Comparison of ENCODE assay signal across 9 cellular contexts in the genomic region with DNA sequence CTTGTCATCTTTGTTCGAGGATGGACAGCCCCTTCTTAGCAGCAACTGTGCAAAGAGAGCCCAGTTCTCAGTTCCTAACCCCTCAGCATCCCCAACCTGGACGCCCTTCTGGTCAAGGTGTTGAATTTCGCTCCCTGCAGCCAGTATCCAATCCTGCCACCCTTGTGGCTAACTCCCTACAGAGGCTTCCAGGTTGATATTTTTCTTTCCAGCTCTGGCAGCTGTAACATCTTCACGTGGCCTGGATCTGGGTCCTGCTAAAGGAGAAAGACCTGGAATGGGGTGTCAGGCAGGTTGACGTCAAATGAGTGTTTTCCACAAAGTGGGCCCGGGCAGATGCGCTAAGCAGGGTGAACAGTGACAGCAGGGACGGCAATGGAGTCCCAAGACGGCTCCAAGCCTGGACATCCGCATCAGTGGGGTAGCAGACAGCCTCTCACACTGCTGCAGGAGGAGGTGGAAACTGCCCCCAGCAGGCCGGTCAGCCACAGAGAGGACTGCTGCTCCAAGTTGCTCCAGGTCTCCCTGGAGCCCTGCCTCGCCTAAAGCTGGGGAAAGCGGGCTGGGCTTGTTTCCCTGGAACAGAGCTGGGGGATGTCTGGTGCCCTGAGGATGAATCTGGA. TPM values are rescaled to one million over a fixed set of nuclear protein-coding genes. Genes with fewer than 3 reads are reported as not detected.
DNase-seq lines count a peak whose midpoint lies in the region; ATAC-seq, FAIRE-seq and TF ChIP-seq lines count a peak whose summit lies in the region.
"Had no signal": no experiment of that assay in that cellular context is flagged by ENCODE, and none has a peak within 500 bp of the region (broad histone marks: within the 10 kb centered on the region; RNA-seq: fewer than 3 reads in every experiment).

No MANE protein-coding gene starts in this region.

- H3K27me3 ChIP-seq in adipocyte (replicated peaks; ENCODE audit: control insufficient read depth, insufficient read depth, low read length) = peaks cover 23% of the 10 kb centered on the region
- H3K27me3 ChIP-seq in tibial artery = peaks cover 0 to 29% of the 10 kb centered on the region in 2 donors

- H3K4me1 ChIP-seq in adipocyte (ENCODE audit: control insufficient read depth, insufficient read depth, low read length) = peaks cover 33% of the 10 kb centered on the region
- peaks cover 0 to 42% (median 30%) of the 10 kb centered on the region in 4 donors for H3K4me1 ChIP-seq in tibial artery

- peak overlapping the region; percentile 86 for H3K4me3 Mint-ChIP-seq in activated CD8-positive, alpha-beta memory T cell treated with anti-CD3 and anti-CD28 coated beads, Interleukin-2, amount 10 ng/mL, durations not matched to agents 7 days and 5 days

- H3K4me1 Mint-ChIP-seq in activated CD8-positive, alpha-beta memory T cell treated with anti-CD3 and anti-CD28 coated beads, Interleukin-2, amount 10 ng/mL, durations not matched to agents 7 days and 5 days = peaks cover 39% of the 10 kb centered on the region

- H3K9ac ChIP-seq in adipocyte (ENCODE audit: low read length) = peak overlapping the region; percentile 95

- DNase-seq in activated CD8-positive, alpha-beta memory T cell treated with anti-CD3 and anti-CD28 coated beads, Interleukin-2, amount 10 ng/mL, durations not matched to agents 7 days and 5 days = peak; percentile 43
- DNase-seq in activated CD8-positive, alpha-beta memory T cell treated with anti-CD3 and anti-CD28 coated beads for 24 hours = no peak
- no peak for DNase-seq in adipocyte (ENCODE audit: low read depth)
- DNase-seq in left kidney (ENCODE audit: low read depth, low spot score) = peak; percentile 54
- no peak for DNase-seq in tibial artery
- DNase-seq in RCC 7860 (ENCODE audit: low spot score) = no peak
- no peak for DNase-seq in NCI-H1436 treated with DMSO at 0.1 percent for 48 hours (lab: John Stamatoyannopoulos, UW)

- CTCF ChIA-PET in activated CD8-positive, alpha-beta memory T cell treated with anti-CD3 and anti-CD28 coated beads, Interleukin-2, amount 10 ng/mL, durations not matched to agents 7 days and 5 days (lab: Charles Lee) = interaction anchor here (0.7 to 1.3 kb wide), 2 partner anchors 8 to 14 kb away, joined by 3 to 4 read pairs; no protein-coding TSS in a partner anchor

- peaks cover 20% of the 10 kb centered on the region for H3K36me3 ChIP-seq in adipocyte (ENCODE audit: control insufficient read depth, insufficient read depth, low read length, severe bottlenecking)
- H3K36me3 ChIP-seq in tibial artery = peaks cover 0 to 26% (median 11%) of the 10 kb centered on the region in 3 donors

- H3K9me3 ChIP-seq in adipocyte (ENCODE audit: control insufficient read depth, low read length) (no peaks in the 10 kb centered on the region), tibial artery (no peaks in the 10 kb centered on the region)

- peaks cover 29% of the 10 kb centered on the region for H3K36me3 Mint-ChIP-seq in activated CD8-positive, alpha-beta memory T cell treated with anti-CD3 and anti-CD28 coated beads, Interleukin-2, amount 10 ng/mL, durations not matched to agents 7 days and 5 days

- no peak for TF ChIP-seq CTCF in tibial artery (IDR thresholded peaks at IDR 0.05)

- H3K4me3 ChIP-seq in adipocyte (ENCODE audit: low read length) (peak overlapping the region; percentile 86), tibial artery (peak overlapping the region; percentile 95 to 98)

- H3K27ac ChIP-seq in tibial artery = peak overlapping the region; percentile 77 to 79

- ATAC-seq in activated CD8-positive, alpha-beta memory T cell treated with anti-CD3 and anti-CD28 coated beads, Interleukin-2, amount 10 ng/mL, durations not matched to agents 7 days and 5 days = no peak
- no peak for ATAC-seq in HG02642 (IDR thresholded peaks at IDR 0.05; ENCODE audit: poor library complexity, unreplicated experiment)

- H3K9me3 Mint-ChIP-seq in activated CD8-positive, alpha-beta memory T cell treated with anti-CD3 and anti-CD28 coated beads, Interleukin-2, amount 10 ng/mL, durations not matched to agents 7 days and 5 days (ENCODE audit: low read depth) = no peaks in the 10 kb centered on the region

- no peaks in the 10 kb centered on the region for H3K27me3 Mint-ChIP-seq in activated CD8-positive, alpha-beta memory T cell treated with anti-CD3 and anti-CD28 coated beads, Interleukin-2, amount 10 ng/mL, durations not matched to agents 7 days and 5 days

- intact Hi-C loops in tibial artery (cut with DNase I; ENCODE audit: low total_unique reads) = no loop called here

- H3K27ac Mint-ChIP-seq in activated CD8-positive, alpha-beta memory T cell treated with anti-CD3 and anti-CD28 coated beads, Interleukin-2, amount 10 ng/mL, durations not matched to agents 7 days and 5 days = peak overlapping the region; percentile 75

- no peak for FAIRE-seq in RCC 7860 (lab: Jason Lieb, UNC)

RNA-seq across cellular contexts. Expression of gene YTHDF1, which starts 1.0 kb away (rescaled TPM):
- 10 to 100 TPM; 37.2 to 42.6 TPM for total RNA-seq in activated CD8-positive, alpha-beta memory T cell treated with anti-CD3 and anti-CD28 coated beads, Interleukin-2, amount 10 ng/mL, durations not matched to agents 7 days and 5 days

RNA-seq across cellular contexts. Expression of gene BIRC7, which starts 18.7 kb away (rescaled TPM):
- total RNA-seq in activated CD8-positive, alpha-beta memory T cell treated with anti-CD3 and anti-CD28 coated beads, Interleukin-2, amount 10 ng/mL, durations not matched to agents 7 days and 5 days = not detected
- total RNA-seq: myocyte had no signal

RNA-seq across cellular contexts. Expression of gene NKAIN4, which starts 37.3 kb away (rescaled TPM):
- not detected for total RNA-seq in activated CD8-positive, alpha-beta memory T cell treated with anti-CD3 and anti-CD28 coated beads, Interleukin-2, amount 10 ng/mL, durations not matched to agents 7 days and 5 days
- total RNA-seq: myocyte had no signal

RNA-seq across cellular contexts. Expression of gene ARFGAP1, which starts 55.7 kb away (rescaled TPM):
- total RNA-seq in activated CD8-positive, alpha-beta memory T cell treated with anti-CD3 and anti-CD28 coated beads, Interleukin-2, amount 10 ng/mL, durations not matched to agents 7 days and 5 days = 10 to 100 TPM; 79.6 to 90.2 TPM

Comparison
In these comparisons a context has a peak if more than half of its experiments do, and no peak if none do; other contexts are left out.
1. DNase-seq: peak in activated CD8-positive, alpha-beta memory T cell treated with anti-CD3 and anti-CD28 coated beads, Interleukin-2, amount 10 ng/mL, durations not matched to agents 7 days and 5 days (single experiment) and left kidney (single experiment); none in activated CD8-positive, alpha-beta memory T cell treated with anti-CD3 and anti-CD28 coated beads for 24 hours (single experiment), adipocyte (single experiment), tibial artery (0 of 2), RCC 7860 (single experiment) and NCI-H1436 treated with DMSO at 0.1 percent for 48 hours (single experiment).